ENCODE assay signal across 25 cellular contexts in the genomic region with DNA sequence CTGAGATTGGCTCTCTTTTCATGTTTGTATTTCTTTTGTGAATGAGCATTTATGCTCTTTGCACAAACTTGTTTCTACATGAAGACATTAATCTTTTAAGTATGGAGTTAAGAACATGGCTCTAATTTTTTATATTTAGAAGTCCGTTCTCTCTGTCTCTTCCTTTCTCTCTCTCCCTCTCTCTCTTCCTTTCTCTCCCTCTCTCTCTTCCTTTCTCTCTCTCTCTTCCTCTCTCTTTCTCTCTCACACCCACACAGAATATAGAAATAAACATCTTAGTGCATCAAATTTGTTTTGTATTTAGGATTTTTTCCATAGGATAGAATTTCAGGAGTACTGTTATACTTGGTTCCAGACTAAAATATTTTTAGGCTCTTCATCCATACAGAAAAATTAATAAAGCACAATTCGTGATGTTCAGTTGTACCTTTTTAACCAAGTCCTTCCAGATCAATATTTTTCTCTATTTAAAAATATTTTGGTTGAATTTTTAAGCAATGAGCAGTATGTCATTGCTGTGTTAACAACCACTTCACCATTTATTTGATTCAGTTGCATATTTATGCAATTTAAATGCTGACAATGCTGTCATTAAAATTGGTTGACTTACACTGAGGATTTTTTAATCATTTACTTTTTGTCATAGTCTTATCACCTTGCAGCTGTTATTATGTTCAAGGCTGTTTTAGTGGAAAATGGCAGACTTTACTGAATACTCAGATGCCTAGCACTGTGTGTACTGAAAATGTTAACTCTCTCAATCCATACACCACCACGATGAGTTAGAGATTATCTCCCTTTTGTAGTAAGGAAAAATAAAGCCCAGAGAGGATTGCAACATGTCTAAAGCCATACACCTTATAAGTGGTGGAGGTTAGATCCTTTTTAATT.
"Had no signal": no experiment of that assay in that cellular context is flagged by ENCODE, and none has a peak within 500 bp of the region (broad histone marks: within the 10 kb centered on the region; RNA-seq: fewer than 3 reads in every experiment).

No MANE protein-coding gene starts in this region.

- H3K27ac ChIP-seq: dorsolateral prefrontal cortex, esophagus muscularis mucosa, foreskin keratinocyte, gastroesophageal sphincter, heart left ventricle, hepatocyte, left lung, psoas muscle, skin epidermis, spleen, thoracic aorta, tibial nerve, upper lobe of left lung had no signal

- H3K36me3 ChIP-seq: tibial nerve had no signal

- H3K4me3 ChIP-seq: dorsolateral prefrontal cortex, esophagus muscularis mucosa, gastroesophageal sphincter, heart left ventricle, hepatocyte, left lung, psoas muscle, skin epidermis, spleen, thoracic aorta, tibial nerve, upper lobe of left lung had no signal

- H3K4me1 ChIP-seq: esophagus muscularis mucosa, foreskin keratinocyte, gastroesophageal sphincter, heart left ventricle, left lung, psoas muscle, spleen, tibial nerve, upper lobe of left lung had no signal

- H3K9me3 ChIP-seq: esophagus muscularis mucosa, gastroesophageal sphincter, heart left ventricle, left lung, psoas muscle, spleen, thoracic aorta, tibial nerve, upper lobe of left lung had no signal

- H3K4me1 Mint-ChIP-seq: nephron; stimulated activated naive B cell treated with anti-CD40 and anti-IgM and Interleukin-4, amounts not matched to agents 10 μg/mL and 1 μg/mL and 100 μg/mL, for 72 hours had no signal

- ATAC-seq: foreskin keratinocyte; gastroesophageal sphincter; heart left ventricle; left cardiac atrium; left lung; naive thymus-derived CD4-positive, alpha-beta T cell; psoas muscle; right cardiac atrium; stimulated activated naive B cell treated with anti-CD40 and anti-IgM and Interleukin-4, amounts not matched to agents 10 μg/mL and 1 μg/mL and 100 μg/mL, for 72 hours had no signal

- H3K27ac Mint-ChIP-seq: nephron; stimulated activated naive B cell treated with anti-CD40 and anti-IgM and Interleukin-4, amounts not matched to agents 10 μg/mL and 1 μg/mL and 100 μg/mL, for 72 hours; stimulated activated naive CD8-positive, alpha-beta T cell treated with anti-CD3 and anti-CD28 coated beads, Interleukin-15, Interleukin-2, amounts not matched to agents 100 ng/mL and 50 ng/mL, for 24 hours had no signal

- H3K9me3 Mint-ChIP-seq: naive thymus-derived CD4-positive, alpha-beta T cell; nephron; stimulated activated naive B cell treated with anti-CD40 and anti-IgM and Interleukin-4, amounts not matched to agents 10 μg/mL and 1 μg/mL and 100 μg/mL, for 72 hours; stimulated activated naive CD8-positive, alpha-beta T cell treated with anti-CD3 and anti-CD28 coated beads, Interleukin-15, Interleukin-2, amounts not matched to agents 100 ng/mL and 50 ng/mL, for 24 hours had no signal

- H3K4me3 Mint-ChIP-seq: naive thymus-derived CD4-positive, alpha-beta T cell; nephron; stimulated activated naive B cell treated with anti-CD40 and anti-IgM and Interleukin-4, amounts not matched to agents 10 μg/mL and 1 μg/mL and 100 μg/mL, for 72 hours; stimulated activated naive CD8-positive, alpha-beta T cell treated with anti-CD3 and anti-CD28 coated beads, Interleukin-15, Interleukin-2, amounts not matched to agents 100 ng/mL and 50 ng/mL, for 24 hours had no signal

- H3K27me3 Mint-ChIP-seq: naive thymus-derived CD4-positive, alpha-beta T cell; stimulated activated naive B cell treated with anti-CD40 and anti-IgM and Interleukin-4, amounts not matched to agents 10 μg/mL and 1 μg/mL and 100 μg/mL, for 72 hours; stimulated activated naive CD8-positive, alpha-beta T cell treated with anti-CD3 and anti-CD28 coated beads, Interleukin-15, Interleukin-2, amounts not matched to agents 100 ng/mL and 50 ng/mL, for 24 hours had no signal

- H3K27me3 ChIP-seq: dorsolateral prefrontal cortex, esophagus muscularis mucosa, foreskin keratinocyte, gastroesophageal sphincter, heart left ventricle, hepatocyte, left lung, spleen, tibial nerve, upper lobe of left lung had no signal

- DNase-seq: dorsolateral prefrontal cortex; effector CD4-positive, alpha-beta T cell; foreskin keratinocyte; heart left ventricle; left cardiac atrium; left lung; mesenchymal stem cell; midbrain; naive thymus-derived CD4-positive, alpha-beta T cell; nucleus accumbens; posterior cingulate gyrus; psoas muscle; right cardiac atrium; spleen; stimulated activated CD4-positive, alpha-beta T cell treated with anti-CD3 and anti-CD28 coated beads, Interleukin-4, amount 100 ng/mL, for 4 hours; stimulated activated naive B cell treated with anti-CD40 and anti-IgM and Interleukin-4, amounts not matched to agents 10 μg/mL and 1 μg/mL and 100 μg/mL, for 72 hours; upper lobe of left lung had no signal
